In genomic region chr1:148514310-148514709, GRCh38 we compare ENCODE assay signal across 14 cellular contexts. TPM values are rescaled to one million over a fixed set of nuclear protein-coding genes. Genes with fewer than 3 reads are reported as not detected.
DNase-seq lines count a peak whose midpoint lies in the region; ATAC-seq and TF ChIP-seq lines count a peak whose summit lies in the region.
"Not testable (repeated sequence)": the region's sequence is repeated elsewhere in the genome, so short reads cannot be mapped to it uniquely, and the experiment has no call there.
"Had no signal": no experiment of that assay in that cellular context is flagged by ENCODE, and none has a peak within 500 bp of the region (broad histone marks: within the 10 kb centered on the region; RNA-seq: fewer than 3 reads in every experiment).

No MANE protein-coding gene starts in this region.

- H3K27ac Mint-ChIP-seq in activated CD4-positive, alpha-beta memory T cell treated with anti-CD3 and anti-CD28 coated beads for 36 hours = peak overlapping the region; percentile 35
- peak overlapping the region; percentile 70 for H3K27ac Mint-ChIP-seq in activated CD8-positive, alpha-beta T cell treated with anti-CD3 and anti-CD28 coated beads for 36 hours
- H3K27ac Mint-ChIP-seq in activated T-helper 17 cell treated with anti-CD3 and anti-CD28 coated beads, Interleukin-2, amount 50 U/mL, for 72 hours = not testable (repeated sequence)
- peak overlapping the region; percentile 77 for H3K27ac Mint-ChIP-seq in activated naive CD8-positive, alpha-beta T cell treated with anti-CD3 and anti-CD28 coated beads, Interleukin-2, amount 50 U/mL, for 24 hours
- peak overlapping the region in 3 of 6 donors; percentile 72 to 80 (median 80) for H3K27ac Mint-ChIP-seq in immature natural killer cell
- H3K27ac Mint-ChIP-seq in natural killer cell treated with Interleukin-12 subunit alpha and Interleukin-12 subunit beta and Interleukin-15 and Interleukin-18, amount 100 ng/mL, for 72 hours = peak overlapping the region in 1 of 2 donors; percentile 33

- DNase-seq in activated CD4-positive, alpha-beta memory T cell treated with anti-CD3 and anti-CD28 coated beads for 36 hours; activated CD8-positive, alpha-beta T cell treated with anti-CD3 and anti-CD28 coated beads for 36 hours; activated naive CD8-positive, alpha-beta T cell treated with anti-CD3 and anti-CD28 coated beads, Interleukin-2, amount 50 U/mL, for 24 hours; natural killer cell treated with Interleukin-12 subunit alpha and Interleukin-12 subunit beta and Interleukin-15 and Interleukin-18, amount 100 ng/mL, for 72 hours (ENCODE audit: low spot score): not testable (repeated sequence)
- DNase-seq in immature natural killer cell = peak; percentile 50 to 60 (median 57)

- intact Hi-C loops in activated CD4-positive, alpha-beta memory T cell treated with anti-CD3 and anti-CD28 coated beads for 36 hours (cut with micrococcal nuclease); activated CD8-positive, alpha-beta T cell treated with anti-CD3 and anti-CD28 coated beads for 36 hours (cut with micrococcal nuclease): not testable (repeated sequence)

- not testable (repeated sequence) for TF ChIP-seq CTCF in activated CD8-positive, alpha-beta T cell treated with anti-CD3 and anti-CD28 coated beads for 36 hours (IDR thresholded peaks at IDR 0.05)

- H3K36me3 Mint-ChIP-seq in activated CD4-positive, alpha-beta memory T cell treated with anti-CD3 and anti-CD28 coated beads for 36 hours; activated CD8-positive, alpha-beta T cell treated with anti-CD3 and anti-CD28 coated beads for 36 hours (ENCODE audit: low read depth); activated T-helper 17 cell treated with anti-CD3 and anti-CD28 coated beads, Interleukin-2, amount 50 U/mL, for 72 hours (ENCODE audit: low read depth); activated naive CD8-positive, alpha-beta T cell treated with anti-CD3 and anti-CD28 coated beads, Interleukin-2, amount 50 U/mL, for 24 hours (ENCODE audit: low read depth); immature natural killer cell; natural killer cell treated with Interleukin-12 subunit alpha and Interleukin-12 subunit beta and Interleukin-15 and Interleukin-18, amount 100 ng/mL, for 72 hours: not testable (repeated sequence)

- not testable (repeated sequence) for H3K4me3 Mint-ChIP-seq in activated CD4-positive, alpha-beta memory T cell treated with anti-CD3 and anti-CD28 coated beads for 36 hours; activated CD8-positive, alpha-beta T cell treated with anti-CD3 and anti-CD28 coated beads for 36 hours; activated naive CD8-positive, alpha-beta T cell treated with anti-CD3 and anti-CD28 coated beads, Interleukin-2, amount 50 U/mL, for 24 hours
- H3K4me3 Mint-ChIP-seq in activated T-helper 17 cell treated with anti-CD3 and anti-CD28 coated beads, Interleukin-2, amount 50 U/mL, for 72 hours = peak overlapping the region; percentile 61
- H3K4me3 Mint-ChIP-seq in immature natural killer cell = peak overlapping the region in 1 of 5 donors; percentile 47
- peak overlapping the region; percentile 36 for H3K4me3 Mint-ChIP-seq in natural killer cell treated with Interleukin-12 subunit alpha and Interleukin-12 subunit beta and Interleukin-15 and Interleukin-18, amount 100 ng/mL, for 72 hours

- POLR2A ChIA-PET in activated CD4-positive, alpha-beta memory T cell treated with anti-CD3 and anti-CD28 coated beads for 36 hours (lab: Charles Lee); activated CD8-positive, alpha-beta T cell treated with anti-CD3 and anti-CD28 coated beads for 36 hours (lab: Charles Lee): not testable (repeated sequence)

- not testable (repeated sequence) for H3K9me3 Mint-ChIP-seq in activated CD4-positive, alpha-beta memory T cell treated with anti-CD3 and anti-CD28 coated beads for 36 hours; activated CD8-positive, alpha-beta T cell treated with anti-CD3 and anti-CD28 coated beads for 36 hours; activated T-helper 17 cell treated with anti-CD3 and anti-CD28 coated beads, Interleukin-2, amount 50 U/mL, for 72 hours; activated naive CD8-positive, alpha-beta T cell treated with anti-CD3 and anti-CD28 coated beads, Interleukin-2, amount 50 U/mL, for 24 hours; immature natural killer cell; natural killer cell treated with Interleukin-12 subunit alpha and Interleukin-12 subunit beta and Interleukin-15 and Interleukin-18, amount 100 ng/mL, for 72 hours

- CTCF ChIA-PET in activated CD4-positive, alpha-beta memory T cell treated with anti-CD3 and anti-CD28 coated beads for 36 hours (lab: Charles Lee); activated CD8-positive, alpha-beta T cell treated with anti-CD3 and anti-CD28 coated beads for 36 hours (lab: Charles Lee): not testable (repeated sequence)

- peaks cover 16% of the 10 kb centered on the region for H3K4me1 Mint-ChIP-seq in activated CD4-positive, alpha-beta memory T cell treated with anti-CD3 and anti-CD28 coated beads for 36 hours (ENCODE audit: low read depth)
- H3K4me1 Mint-ChIP-seq in activated CD8-positive, alpha-beta T cell treated with anti-CD3 and anti-CD28 coated beads for 36 hours (ENCODE audit: low read depth) = peaks cover 20% of the 10 kb centered on the region
- H3K4me1 Mint-ChIP-seq in activated T-helper 17 cell treated with anti-CD3 and anti-CD28 coated beads, Interleukin-2, amount 50 U/mL, for 72 hours = not testable (repeated sequence)
- H3K4me1 Mint-ChIP-seq in activated naive CD8-positive, alpha-beta T cell treated with anti-CD3 and anti-CD28 coated beads, Interleukin-2, amount 50 U/mL, for 24 hours = peaks cover 22% of the 10 kb centered on the region
- H3K4me1 Mint-ChIP-seq in immature natural killer cell = peaks cover 20 to 27% of the 10 kb centered on the region in 2 donors
- peaks cover 17 to 24% of the 10 kb centered on the region in 2 donors for H3K4me1 Mint-ChIP-seq in natural killer cell treated with Interleukin-12 subunit alpha and Interleukin-12 subunit beta and Interleukin-15 and Interleukin-18, amount 100 ng/mL, for 72 hours (ENCODE audit: low read depth in 2 of 2)

- ATAC-seq in activated CD8-positive, alpha-beta T cell treated with anti-CD3 and anti-CD28 coated beads for 36 hours; activated T-helper 17 cell treated with anti-CD3 and anti-CD28 coated beads, Interleukin-2, amount 50 U/mL, for 72 hours (replicated peaks); activated naive CD8-positive, alpha-beta T cell treated with anti-CD3 and anti-CD28 coated beads, Interleukin-2, amount 50 U/mL, for 24 hours; natural killer cell treated with Interleukin-12 subunit alpha and Interleukin-12 subunit beta and Interleukin-15 and Interleukin-18, amount 100 ng/mL, for 72 hours: not testable (repeated sequence)

- not testable (repeated sequence) for H3K27me3 Mint-ChIP-seq in activated CD4-positive, alpha-beta memory T cell treated with anti-CD3 and anti-CD28 coated beads for 36 hours; activated CD8-positive, alpha-beta T cell treated with anti-CD3 and anti-CD28 coated beads for 36 hours; activated T-helper 17 cell treated with anti-CD3 and anti-CD28 coated beads, Interleukin-2, amount 50 U/mL, for 72 hours; activated naive CD8-positive, alpha-beta T cell treated with anti-CD3 and anti-CD28 coated beads, Interleukin-2, amount 50 U/mL, for 24 hours; immature natural killer cell (ENCODE audit: low read depth in 3 of 3); natural killer cell treated with Interleukin-12 subunit alpha and Interleukin-12 subunit beta and Interleukin-15 and Interleukin-18, amount 100 ng/mL, for 72 hours

RNA-seq across cellular contexts. Expression of gene PPIAL4G, which starts 31.2 kb away (rescaled TPM):
- under 1 TPM; 0.12 to 0.14 TPM for total RNA-seq in activated CD4-positive, alpha-beta memory T cell treated with anti-CD3 and anti-CD28 coated beads for 36 hours
- under 1 TPM in 1 of 2 experiments, not detected in 1; 0.07 TPM for total RNA-seq in activated CD8-positive, alpha-beta T cell treated with anti-CD3 and anti-CD28 coated beads for 36 hours
- under 1 TPM; 0.15 to 0.40 TPM for total RNA-seq in activated T-helper 17 cell treated with anti-CD3 and anti-CD28 coated beads, Interleukin-2, amount 50 U/mL, for 72 hours
- under 1 TPM in 2 of 3 donors, not detected in 1; 0.12 to 0.24 TPM for polyA plus RNA-seq in immature natural killer cell
- under 1 TPM; 0.24 to 0.36 TPM for total RNA-seq in natural killer cell treated with Interleukin-12 subunit alpha and Interleukin-12 subunit beta and Interleukin-15 and Interleukin-18, amount 100 ng/mL, for 72 hours
- total RNA-seq: A673, Daoy, G401, GM12878 had no signal
- polyA plus RNA-seq: AG04450; CD14-positive monocyte; CD4-positive, CD25-positive, alpha-beta regulatory T cell; CD8-positive, alpha-beta memory T cell; GM12878 had no signal
